In the genomic region with DNA sequence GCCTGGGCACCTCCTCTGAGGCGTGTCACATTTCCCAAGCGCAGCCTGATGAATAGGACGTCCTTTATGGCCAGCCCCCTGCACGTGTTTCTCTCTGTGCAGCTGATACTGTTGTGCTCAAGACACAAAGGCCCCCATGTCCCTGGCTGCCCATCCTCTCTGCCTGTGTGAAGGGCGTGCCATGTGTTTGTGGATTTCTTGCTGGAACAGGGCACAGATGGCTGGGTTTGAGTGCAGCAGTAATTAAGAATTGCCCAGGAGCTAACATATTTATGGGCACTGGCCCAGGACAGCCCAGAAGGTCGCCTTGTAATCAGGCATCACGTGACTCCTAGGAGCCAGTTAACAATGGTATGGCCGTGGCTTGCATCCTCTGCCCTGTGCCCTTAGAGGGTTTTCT, we compare ENCODE assay signal across 17 cellular contexts.
DNase-seq lines count a peak whose midpoint lies in the region; ATAC-seq and TF ChIP-seq lines count a peak whose summit lies in the region.
"Had no signal": no experiment of that assay in that cellular context is flagged by ENCODE, and none has a peak within 500 bp of the region (broad histone marks: within the 10 kb centered on the region; RNA-seq: fewer than 3 reads in every experiment).

No MANE protein-coding gene starts in this region.

- H3K9me3 ChIP-seq in KOPT-K1 (ENCODE audit: insufficient read depth, low read length, poor library complexity, severe bottlenecking) (no peaks in the 10 kb centered on the region), mucosa of descending colon (no peaks in the 10 kb centered on the region)
- H3K9me3 ChIP-seq: suprapubic skin had no signal

- H3K4me3 ChIP-seq in mucosa of descending colon = no peak overlapping the region
- H3K4me3 ChIP-seq: lung, smooth muscle cell, suprapubic skin had no signal

- no peak for TF ChIP-seq CTCF in mucosa of descending colon (IDR thresholded peaks at IDR 0.05)

- intact Hi-C loops in mucosa of descending colon (cut with DNase I, micrococcal nuclease) = no loop called here

- no peaks in the 10 kb centered on the region for H3K4me1 ChIP-seq in mucosa of descending colon (ENCODE audit: low read depth)
- H3K4me1 ChIP-seq: suprapubic skin had no signal

- ATAC-seq in mucosa of descending colon (peak; percentile 25), GM21737 (IDR thresholded peaks at IDR 0.05; ENCODE audit: unreplicated experiment) (no peak), GM21717 (IDR thresholded peaks at IDR 0.05; ENCODE audit: unreplicated experiment) (no peak)
- ATAC-seq: naive thymus-derived CD8-positive, alpha-beta T cell had no signal

- peak; percentile 99 for DNase-seq in DMS 273 (lab: John Stamatoyannopoulos, UW; ENCODE audit: unreplicated experiment)
- DNase-seq in NCI-H82 (lab: John Stamatoyannopoulos, UW) = peak; percentile 72
- DNase-seq in mucosa of descending colon = no peak
- no peak for DNase-seq in SHP77 treated with DMSO at 0.1 percent for 48 hours (lab: John Stamatoyannopoulos, UW)
- DNase-seq: activated CD8-positive, alpha-beta memory T cell treated with anti-CD3 and anti-CD28 coated beads, Interleukin-2, amount 50 U/mL, for 48 hours; amniotic stem cell; effector memory CD4-positive, alpha-beta T cell; naive thymus-derived CD8-positive, alpha-beta T cell; NCI-H1436 treated with DMSO at 0.1 percent for 48 hours; NCI-H774; stimulated activated CD4-positive, alpha-beta T cell treated with anti-CD3 and anti-CD28 coated beads, Interleukin-4, amount 100 ng/mL, for 24 hours had no signal

- peak overlapping the region; percentile 9 for H3K27ac ChIP-seq in KOPT-K1 (ENCODE audit: low read depth, low read length, poor library complexity, severe bottlenecking)
- H3K27ac ChIP-seq: suprapubic skin had no signal

- H3K36me3 ChIP-seq in KOPT-K1 (ENCODE audit: insufficient read depth, low read length) (peaks cover 100% of the 10 kb centered on the region), mucosa of descending colon (ENCODE audit: low read depth) (no peaks in the 10 kb centered on the region)
- H3K36me3 ChIP-seq: suprapubic skin had no signal

Comparison
In these comparisons a context has a peak if more than half of its experiments do, and no peak if none do; other contexts are left out.
1. DNase-seq: peak in DMS 273 (single experiment) and NCI-H82 (single experiment); none in mucosa of descending colon (0 of 3) and SHP77 treated with DMSO at 0.1 percent for 48 hours (single experiment).